In genomic region chr6:28410767-28411166, GRCh38 we compare ENCODE assay signal across 35 cellular contexts.
"Had no signal": no experiment of that assay in that cellular context is flagged by ENCODE, and none has a peak within 500 bp of the region (broad histone marks: within the 10 kb centered on the region; RNA-seq: fewer than 3 reads in every experiment).

No MANE protein-coding gene starts in this region.

- DNase-seq: Karpas-422, Kasumi-1, MG63, MM.1S, MV-4-11, NCI-H1048, NCI-H1092, NCI-H1092 treated with DMSO at 0.1 percent for 48 hours, NCI-H1105, NCI-H1105 treated with DMSO at 0.1 percent for 48 hours, NCI-H1417, NCI-H1417 treated with DMSO at 0.1 percent for 48 hours, NCI-H1436, NCI-H1436 treated with DMSO at 0.1 percent for 48 hours, NCI-H146, NCI-H1694, NCI-H1694 treated with DMSO at 0.1 percent for 48 hours, NCI-H187, NCI-H187 treated with DMSO at 0.1 percent for 48 hours, NCI-H1930, NCI-H2029, NCI-H2029 treated with DMSO at 0.1 percent for 48 hours, NCI-H2081, NCI-H2081 treated with DMSO at 0.1 percent for 48 hours, NCI-H2107, NCI-H2171, NCI-H2171 treated with DMSO at 0.1 percent for 48 hours, NCI-H2227 treated with DMSO at 0.1 percent for 48 hours, NCI-H226, NCI-H345, NCI-H446, NCI-H446 treated with DMSO at 0.1 percent for 48 hours, NCI-H510A, NCI-H510A treated with DMSO at 0.1 percent for 48 hours, NCI-H524 had no signal
